In the genomic region with DNA sequence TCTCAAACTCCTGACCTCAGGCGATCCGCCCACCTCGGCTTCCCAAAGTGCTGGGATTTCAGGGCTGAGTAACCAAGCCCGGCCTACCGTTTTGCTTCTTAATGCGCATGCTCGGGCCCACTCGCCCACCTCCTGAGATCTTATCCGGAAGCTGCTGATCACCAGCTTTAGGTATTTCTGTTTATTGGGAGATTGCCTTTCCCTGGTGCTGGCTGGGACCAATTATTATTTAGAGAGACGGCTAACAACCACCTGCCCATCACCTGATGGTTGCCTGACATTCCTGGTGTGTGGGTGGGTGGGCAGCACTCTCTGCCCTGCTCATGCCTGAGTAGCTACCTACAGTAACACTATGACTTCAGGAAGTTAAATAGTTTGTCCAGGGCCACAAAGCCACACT, we compare ENCODE assay signal across 17 cellular contexts. TPM values are rescaled to one million over a fixed set of nuclear protein-coding genes. Genes with fewer than 3 reads are reported as not detected.
DNase-seq lines count a peak whose midpoint lies in the region; ATAC-seq and TF ChIP-seq lines count a peak whose summit lies in the region.
"Had no signal": no experiment of that assay in that cellular context is flagged by ENCODE, and none has a peak within 500 bp of the region (broad histone marks: within the 10 kb centered on the region; RNA-seq: fewer than 3 reads in every experiment).

No MANE protein-coding gene starts in this region.

- H2BK5ac ChIP-seq in H9 (ENCODE audit: insufficient read length, low read length) (no peak overlapping the region), neuronal stem cell (ENCODE audit: low read length) (no peak overlapping the region)

- no peaks in the 10 kb centered on the region for H3K79me1 ChIP-seq in H9 (ENCODE audit: insufficient read depth, low read depth, low read length, poor library complexity, severe bottlenecking)
- no peaks in the 10 kb centered on the region for H3K79me1 ChIP-seq in neuronal stem cell (ENCODE audit: low read depth, low read length)

- H3K4me1 ChIP-seq in H9 (ENCODE audit: insufficient read depth, low read length), result peaks cover 10% of the 10 kb centered on the region; the same call in 1 of the 2 replicates
- peaks cover 23% of the 10 kb centered on the region for H3K4me1 ChIP-seq in OCI-LY3 (ENCODE audit: low read length)
- H3K4me1 ChIP-seq in endodermal cell (ENCODE audit: control insufficient read depth, insufficient read depth, low read length), result no peaks in the 10 kb centered on the region
- H3K4me1 ChIP-seq in neuronal stem cell (ENCODE audit: control insufficient read depth in 2 of 2, insufficient read depth in 1 of 2, low read depth in 1 of 2, low read length in 2 of 2), result peaks cover 1 to 9% of the 10 kb centered on the region in 2 donors
- peaks cover 16% of the 10 kb centered on the region for H3K4me1 ChIP-seq in vagina
- H3K4me1 ChIP-seq in naive thymus-derived CD4-positive, alpha-beta T cell (ENCODE audit: control insufficient read depth in 2 of 2, insufficient read depth in 2 of 2, low read length in 2 of 2), result no peaks in the 10 kb centered on the region
- H3K4me1 ChIP-seq: BLaER1 treated with 17β-estradiol and CSF1 and Interleukin-3, amounts not matched to agents 10 nM and 100 nM had no signal

- CTCF ChIA-PET in naive thymus-derived CD4-positive, alpha-beta T cell (lab: Charles Lee), result no interaction called here

- H3K36me3 ChIP-seq in OCI-LY3 (replicated peaks; ENCODE audit: low read depth, low read length) (peaks cover 7% of the 10 kb centered on the region), endodermal cell (ENCODE audit: control insufficient read depth, insufficient read depth, low read length) (no peaks in the 10 kb centered on the region), neuronal stem cell (replicated peaks in 1 of 2; ENCODE audit: control insufficient read depth in 2 of 2, insufficient read depth in 2 of 2, low read length in 2 of 2) (no peaks in the 10 kb centered on the region), vagina (no peaks in the 10 kb centered on the region)
- no peaks in the 10 kb centered on the region for H3K36me3 ChIP-seq in naive thymus-derived CD4-positive, alpha-beta T cell (ENCODE audit: control insufficient read depth in 2 of 3, insufficient read depth in 3 of 3, low read length in 3 of 3)
- H3K36me3 ChIP-seq: BLaER1 treated with 17β-estradiol and CSF1 and Interleukin-3, amounts not matched to agents 10 nM and 100 nM had no signal

- H2AFZ ChIP-seq in H9 (ENCODE audit: low read length) (no peak overlapping the region), OCI-LY3 (ENCODE audit: low read depth, low read length) (no peak overlapping the region), neuronal stem cell (ENCODE audit: low read length) (no peak overlapping the region)

- WGBS in H9 (ENCODE audit: extremely low coverage, insufficient read length, low lambda C conversion rate), result no CpG with 5 or more reads among the region's 10 CpGs
- WGBS in endodermal cell (ENCODE audit: insufficient coverage in 1 of 2, insufficient read length in 1 of 2), 2 experiments, result 82 to 86% methylated on average over 9 to 10 of the region's 10 CpGs
- WGBS in neuronal stem cell (ENCODE audit: extremely low coverage in 2 of 2, insufficient read length in 2 of 2, insufficient replicate concordance in 1 of 2), 2 donors, result no CpG with 5 or more reads among the region's 10 CpGs

- no peak overlapping the region for H2AK5ac ChIP-seq in H9 (ENCODE audit: insufficient read length, low read length)
- H2AK5ac ChIP-seq in neuronal stem cell (ENCODE audit: low read depth, low read length), result peak overlapping the region; percentile 35

- H3K36me3 Mint-ChIP-seq in H9 (ENCODE audit: insufficient read depth in 1 of 3, low read depth in 3 of 3) (peaks cover 0 to 2% (median 0%) of the 10 kb centered on the region in 3 experiments; a peak in 4 of 7 replicates), endodermal cell (ENCODE audit: low read depth) (no peaks in the 10 kb centered on the region)
- H3K36me3 Mint-ChIP-seq in naive thymus-derived CD4-positive, alpha-beta T cell, result peaks cover 0 to 6% (median 0%) of the 10 kb centered on the region in 5 donors
- H3K36me3 Mint-ChIP-seq: CD8-positive, alpha-beta memory T cell had no signal

- POLR2A ChIA-PET in naive thymus-derived CD4-positive, alpha-beta T cell (lab: Charles Lee), result no interaction called here

- TF ChIP-seq CTCF in H9 (conservative IDR thresholded peaks at IDR 0.05) (no peak), OCI-LY3 (IDR thresholded peaks at IDR 0.05; ENCODE audit: low read depth, low read length) (no peak), endodermal cell (conservative IDR thresholded peaks at IDR 0.05) (no peak), vagina (IDR thresholded peaks at IDR 0.05) (no peak)

- peak overlapping the region; percentile 86 for H3K27ac ChIP-seq in H9 (ENCODE audit: insufficient read length, low read depth, low read length)
- H3K27ac ChIP-seq in OCI-LY3 (ENCODE audit: low read length), result peak overlapping the region; percentile 87
- no peak overlapping the region for H3K27ac ChIP-seq in endodermal cell (ENCODE audit: low read depth, low read length)
- H3K27ac ChIP-seq in neuronal stem cell (replicated peaks; ENCODE audit: low read length), result no peak overlapping the region
- H3K27ac ChIP-seq in vagina, result no peak overlapping the region
- H3K27ac ChIP-seq in naive thymus-derived CD4-positive, alpha-beta T cell (ENCODE audit: low read depth, low read length), result no peak overlapping the region
- H3K27ac ChIP-seq: BLaER1 treated with 17β-estradiol and CSF1 and Interleukin-3, amounts not matched to agents 10 nM and 100 nM had no signal

- no peak overlapping the region for H3K23ac ChIP-seq in H9 (ENCODE audit: insufficient read length, low read depth, low read length)
- H3K23ac ChIP-seq in neuronal stem cell (ENCODE audit: low read depth, low read length, poor library complexity), result no peak overlapping the region

- ATAC-seq in naive thymus-derived CD4-positive, alpha-beta T cell, result no peak
- ATAC-seq: HCT116 had no signal

- DNase-seq in H9, result peak; percentile 82
- peak; percentile 80 for DNase-seq in endodermal cell
- no peak for DNase-seq in neuronal stem cell (ENCODE audit: low spot score)
- DNase-seq in vagina (ENCODE audit: extremely low spot score in 2 of 2), result no peak
- DNase-seq in naive thymus-derived CD4-positive, alpha-beta T cell, result no peak
- DNase-seq in activated T-cell treated with anti-CD3 and anti-CD28 coated beads, Interleukin-2, amount 50 U/mL, for 1 hour, result no peak
- DNase-seq in NCI-H2227 treated with DMSO at 0.1 percent for 48 hours (lab: John Stamatoyannopoulos, UW), result no peak
- DNase-seq: CD8-positive, alpha-beta memory T cell; COR-L47; DMS 273 treated with DMSO at 0.1 percent for 48 hours; DND-41; EL; HFFc6 had no signal

- no peaks in the 10 kb centered on the region for H3K27me3 ChIP-seq in H9 (ENCODE audit: insufficient read depth, low read length)
- no peaks in the 10 kb centered on the region for H3K27me3 ChIP-seq in OCI-LY3 (ENCODE audit: low read depth, low read length)
- no peaks in the 10 kb centered on the region for H3K27me3 ChIP-seq in endodermal cell (ENCODE audit: control insufficient read depth, insufficient read depth, low read length, poor library complexity, severe bottlenecking)
- no peaks in the 10 kb centered on the region for H3K27me3 ChIP-seq in neuronal stem cell (ENCODE audit: control insufficient read depth in 3 of 3, insufficient read depth in 3 of 3, low read depth in 1 of 3, low read length in 3 of 3)
- H3K27me3 ChIP-seq in vagina, result no peaks in the 10 kb centered on the region
- peaks cover 0 to 5% of the 10 kb centered on the region in 2 donors for H3K27me3 ChIP-seq in naive thymus-derived CD4-positive, alpha-beta T cell (ENCODE audit: control insufficient read depth in 2 of 2, insufficient read depth in 2 of 2, low read length in 2 of 2)

- no peak overlapping the region for H2BK120ac ChIP-seq in H9 (ENCODE audit: low read depth, low read length, poor library complexity, severe bottlenecking)
- H2BK120ac ChIP-seq in neuronal stem cell (ENCODE audit: low read depth, low read length), result no peak overlapping the region

- H3K27me3 Mint-ChIP-seq in H9 (ENCODE audit: low read depth), result no peaks in the 10 kb centered on the region
- H3K27me3 Mint-ChIP-seq in endodermal cell (ENCODE audit: insufficient read depth), result no peaks in the 10 kb centered on the region
- peaks cover 33 to 67% (median 44%) of the 10 kb centered on the region in 5 donors for H3K27me3 Mint-ChIP-seq in naive thymus-derived CD4-positive, alpha-beta T cell
- H3K27me3 Mint-ChIP-seq: B cell had no signal

- H4K20me1 ChIP-seq in H9 (ENCODE audit: control insufficient read depth, insufficient read depth, insufficient read length), result no peaks in the 10 kb centered on the region
- H4K20me1 ChIP-seq in OCI-LY3 (ENCODE audit: insufficient read depth, low read length), result no peaks in the 10 kb centered on the region
- H4K20me1 ChIP-seq: BLaER1 treated with 17β-estradiol and CSF1 and Interleukin-3, amounts not matched to agents 10 nM and 100 nM had no signal

- H3K9me3 ChIP-seq in H9 (ENCODE audit: control insufficient read depth, low read depth, low read length), result no peaks in the 10 kb centered on the region
- H3K9me3 ChIP-seq in OCI-LY3 (ENCODE audit: insufficient read depth, low read length), result peaks cover 12% of the 10 kb centered on the region
- H3K9me3 ChIP-seq in endodermal cell (ENCODE audit: control insufficient read depth, low read length), result no peaks in the 10 kb centered on the region
- peaks cover 0 to 2% of the 10 kb centered on the region in 2 donors for H3K9me3 ChIP-seq in neuronal stem cell (replicated peaks in 1 of 2; ENCODE audit: control insufficient read depth in 2 of 2, insufficient read depth in 1 of 2, low read depth in 1 of 2, low read length in 2 of 2)
- no peaks in the 10 kb centered on the region for H3K9me3 ChIP-seq in vagina
- no peaks in the 10 kb centered on the region for H3K9me3 ChIP-seq in naive thymus-derived CD4-positive, alpha-beta T cell (ENCODE audit: control insufficient read depth in 2 of 3, low read length in 3 of 3)

- H3K27ac Mint-ChIP-seq in H9 (peak overlapping the region; percentile 22 to 89 (median 55); a peak in 6 of 7 replicates), endodermal cell (no peak overlapping the region)
- no peak overlapping the region for H3K27ac Mint-ChIP-seq in naive thymus-derived CD4-positive, alpha-beta T cell
- H3K27ac Mint-ChIP-seq: B cell; CD8-positive, alpha-beta memory T cell; HFFc6 had no signal

- intact Hi-C loops in vagina (cut with DNase I), result no loop called here
- intact Hi-C loops in naive thymus-derived CD4-positive, alpha-beta T cell (cut with micrococcal nuclease), result no loop called here

- H3K4ac ChIP-seq in H9 (ENCODE audit: low read depth, low read length), result no peak overlapping the region
- no peak overlapping the region for H3K4ac ChIP-seq in neuronal stem cell (ENCODE audit: low read length)

- peak overlapping the region; percentile 78; the same call in 1 of the 2 replicates for H3K4me3 ChIP-seq in OCI-LY3 (ENCODE audit: low read length)
- H3K4me3 ChIP-seq in endodermal cell (ENCODE audit: low read length), result no peak overlapping the region
- H3K4me3 ChIP-seq in neuronal stem cell (ENCODE audit: low read length in 2 of 2), result no peak overlapping the region
- H3K4me3 ChIP-seq in vagina, result no peak overlapping the region
- H3K4me3 ChIP-seq in naive thymus-derived CD4-positive, alpha-beta T cell (ENCODE audit: low read length), result no peak overlapping the region
- H3K4me3 ChIP-seq: BLaER1 treated with 17β-estradiol and CSF1 and Interleukin-3, amounts not matched to agents 10 nM and 100 nM had no signal

- H3K23me2 ChIP-seq in H9 (ENCODE audit: insufficient read length, low read depth, low read length, poor library complexity, severe bottlenecking), result no peaks in the 10 kb centered on the region

- H2BK15ac ChIP-seq in H9 (ENCODE audit: low read depth, low read length), result no peak overlapping the region
- no peak overlapping the region for H2BK15ac ChIP-seq in neuronal stem cell (ENCODE audit: low read length)

- H2BK12ac ChIP-seq in H9 (ENCODE audit: insufficient read length, low read depth, low read length), result no peak overlapping the region
- H2BK12ac ChIP-seq in neuronal stem cell (ENCODE audit: low read length), result no peak overlapping the region

- H3K4me1 Mint-ChIP-seq in H9 (peaks cover 36 to 38% of the 10 kb centered on the region in 2 experiments), endodermal cell (peaks cover 18% of the 10 kb centered on the region)
- H3K4me1 Mint-ChIP-seq in naive thymus-derived CD4-positive, alpha-beta T cell, result no peaks in the 10 kb centered on the region
- H3K4me1 Mint-ChIP-seq: B cell; CD8-positive, alpha-beta memory T cell had no signal

- H3T11ph ChIP-seq in H9 (ENCODE audit: low read length), result no peak overlapping the region

- no peak overlapping the region for H3K56ac ChIP-seq in H9 (ENCODE audit: insufficient read length, low read depth, low read length)

- H3K9ac ChIP-seq in H9 (ENCODE audit: extremely low read depth, insufficient read length, low read length) (no peak overlapping the region), OCI-LY3 (ENCODE audit: low read length) (no peak overlapping the region), endodermal cell (ENCODE audit: extremely low read depth, low read length, poor library complexity, severe bottlenecking) (no peak overlapping the region), neuronal stem cell (ENCODE audit: low read depth, low read length, poor library complexity) (no peak overlapping the region)
- H3K9ac ChIP-seq: BLaER1 treated with 17β-estradiol and CSF1 and Interleukin-3, amounts not matched to agents 10 nM and 100 nM had no signal

- no peak overlapping the region for H3K14ac ChIP-seq in H9 (ENCODE audit: insufficient read depth, low read length)
- H3K14ac ChIP-seq in neuronal stem cell (ENCODE audit: low read length), result no peak overlapping the region

- H4K91ac ChIP-seq in H9 (ENCODE audit: insufficient read length, low read depth, low read length) (no peak overlapping the region), neuronal stem cell (ENCODE audit: low read depth, low read length, poor library complexity) (no peak overlapping the region)

- H3K79me2 ChIP-seq in H9 (ENCODE audit: insufficient read depth, low read length) (no peaks in the 10 kb centered on the region; the same call in 1 of the 2 replicates), OCI-LY3 (ENCODE audit: low read length) (no peaks in the 10 kb centered on the region)

- H3K4me3 Mint-ChIP-seq in H9 (no peak overlapping the region), endodermal cell (no peak overlapping the region)
- H3K4me3 Mint-ChIP-seq in naive thymus-derived CD4-positive, alpha-beta T cell, result no peak overlapping the region
- H3K4me3 Mint-ChIP-seq: B cell; CD8-positive, alpha-beta memory T cell; HFFc6 had no signal

- H2BK20ac ChIP-seq in H9 (ENCODE audit: low read depth, low read length, poor library complexity, severe bottlenecking), result no peak overlapping the region

- no peak overlapping the region for H3K18ac ChIP-seq in H9 (ENCODE audit: insufficient read length, low read depth, low read length)
- H3K18ac ChIP-seq in neuronal stem cell (ENCODE audit: low read length), result peak overlapping the region; percentile 19

- H4K8ac ChIP-seq in H9 (replicated peaks; ENCODE audit: insufficient read length, low read depth, low read length) (no peak overlapping the region), neuronal stem cell (ENCODE audit: low read depth, low read length) (no peak overlapping the region)

- no peak for TF ChIP-seq POLR2A in vagina (IDR thresholded peaks at IDR 0.05)

- no peak overlapping the region for H3K4me2 ChIP-seq in H9 (ENCODE audit: insufficient read depth, insufficient read length, low read length)
- peak overlapping the region; percentile 96; the same call in 1 of the 2 replicates for H3K4me2 ChIP-seq in OCI-LY3 (ENCODE audit: low read length)
- no peak overlapping the region for H3K4me2 ChIP-seq in neuronal stem cell (ENCODE audit: insufficient read depth, low read length, poor library complexity, severe bottlenecking)
- H3K4me2 ChIP-seq: BLaER1 treated with 17β-estradiol and CSF1 and Interleukin-3, amounts not matched to agents 10 nM and 100 nM had no signal

- H3K9me3 Mint-ChIP-seq in H9 (peaks cover 3% of the 10 kb centered on the region in 2 experiments; a peak in 3 of 5 replicates), endodermal cell (peaks cover 4% of the 10 kb centered on the region)
- peaks cover 0 to 5% (median 0%) of the 10 kb centered on the region in 11 donors for H3K9me3 Mint-ChIP-seq in naive thymus-derived CD4-positive, alpha-beta T cell
- H3K9me3 Mint-ChIP-seq: CD8-positive, alpha-beta memory T cell; HFFc6 had no signal

- no peak overlapping the region for H4K5ac ChIP-seq in H9 (ENCODE audit: insufficient read length, low read depth, low read length)

RNA-seq across cellular contexts. Expression of a gene that starts 56.3 kb away (rescaled TPM):
- total RNA-seq in H9 (2021) (254 and 258 TPM in 2 replicates), endodermal cell (100 to 1,000 TPM; 138 to 207 TPM), vagina (77.1 TPM)
- 164 TPM for polyA plus RNA-seq in endodermal cell (2013, experiment 1 of 2)
- polyA plus RNA-seq in endodermal cell (2013, experiment 2 of 2), result 157 TPM
- polyA plus RNA-seq in neuronal stem cell (2013, experiment 1 of 2), result 101 TPM
- 101 TPM for polyA plus RNA-seq in neuronal stem cell (2013, experiment 2 of 2)
- 10 to 100 TPM in 4 of 5 experiments, under 1 TPM in 1; 0.89 to 15.7 (median 14.3) TPM for total RNA-seq in naive thymus-derived CD4-positive, alpha-beta T cell
- polyA plus RNA-seq in naive thymus-derived CD4-positive, alpha-beta T cell, result under 1 TPM in 1 of 2 donors, not detected in 1; 0.28 TPM

Comparison
In these comparisons a context has a peak if more than half of its experiments do, and no peak if none do; other contexts are left out.
1. DNase-seq: peak in H9 (single experiment) and endodermal cell (single experiment); none in neuronal stem cell (single experiment), vagina (0 of 2), naive thymus-derived CD4-positive, alpha-beta T cell (0 of 9), activated T-cell treated with anti-CD3 and anti-CD28 coated beads, Interleukin-2, amount 50 U/mL, for 1 hour (single experiment) and NCI-H2227 treated with DMSO at 0.1 percent for 48 hours (single experiment).
2. H3K27ac ChIP-seq: peak in H9 (single experiment) and OCI-LY3 (single experiment); none in endodermal cell (single experiment), neuronal stem cell (single experiment), vagina (single experiment) and naive thymus-derived CD4-positive, alpha-beta T cell (single experiment).
3. H3K27ac Mint-ChIP-seq: peak in H9 (3 of 3); none in endodermal cell (single experiment) and naive thymus-derived CD4-positive, alpha-beta T cell (0 of 9).